18 cellular contexts compared by ENCODE assay signal in the genomic region with DNA sequence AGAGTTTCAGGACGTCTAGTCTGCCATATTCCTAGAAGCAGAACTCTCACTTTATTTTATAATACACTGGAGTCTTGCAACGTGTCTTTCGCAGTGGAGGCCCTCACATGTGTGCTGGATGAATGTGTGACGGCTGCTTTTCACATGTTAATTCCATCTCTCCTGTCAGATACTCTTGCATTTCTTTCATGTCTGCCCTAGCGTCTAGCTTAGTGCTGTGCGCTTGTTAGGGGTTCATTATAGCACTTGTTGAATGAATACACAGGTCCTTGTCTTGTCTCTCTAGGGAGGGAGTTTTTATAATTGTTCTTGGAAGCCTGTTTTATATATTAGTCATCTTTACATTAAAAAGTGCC.
DNase-seq lines count a peak whose midpoint lies in the region; ATAC-seq and TF ChIP-seq lines count a peak whose summit lies in the region.
"Had no signal": no experiment of that assay in that cellular context is flagged by ENCODE, and none has a peak within 500 bp of the region (broad histone marks: within the 10 kb centered on the region; RNA-seq: fewer than 3 reads in every experiment).

No MANE protein-coding gene starts in this region.

- no peak overlapping the region for H3K4me2 ChIP-seq in PC-3 (ENCODE audit: low read length)

- H3K4me1 ChIP-seq in PC-3 (ENCODE audit: insufficient read depth, low read length) (no peaks in the 10 kb centered on the region), ovary (ENCODE audit: insufficient read depth) (no peaks in the 10 kb centered on the region)
- H3K4me1 ChIP-seq: vagina had no signal

- peaks cover 67% of the 10 kb centered on the region for H3K4me1 Mint-ChIP-seq in activated naive CD4-positive, alpha-beta T cell treated with anti-CD3 and anti-CD28 coated beads, Interleukin-2, amount 50 U/mL, for 24 hours
- H3K4me1 Mint-ChIP-seq in effector memory CD8-positive, alpha-beta T cell (ENCODE audit: low read depth in 2 of 2): peaks cover 57 to 75% of the 10 kb centered on the region in 2 donors
- peaks cover 10% of the 10 kb centered on the region for H3K4me1 Mint-ChIP-seq in type B pancreatic cell (ENCODE audit: unreplicated experiment)

- ATAC-seq in PC-3: peak; percentile 46; the same call in 1 of the 2 replicates
- no peak for ATAC-seq in effector memory CD8-positive, alpha-beta T cell (replicated peaks)
- no peak for ATAC-seq in HG02885 (IDR thresholded peaks at IDR 0.05; ENCODE audit: poor library complexity, unreplicated experiment)

- no peaks in the 10 kb centered on the region for H4K20me1 ChIP-seq in PC-3 (ENCODE audit: low read length)

- no peaks in the 10 kb centered on the region for H3K9me3 Mint-ChIP-seq in activated naive CD4-positive, alpha-beta T cell treated with anti-CD3 and anti-CD28 coated beads, Interleukin-2, amount 50 U/mL, for 24 hours
- H3K9me3 Mint-ChIP-seq in effector memory CD8-positive, alpha-beta T cell: no peaks in the 10 kb centered on the region
- no peaks in the 10 kb centered on the region for H3K9me3 Mint-ChIP-seq in type B pancreatic cell
- H3K9me3 Mint-ChIP-seq: activated naive CD4-positive, alpha-beta T cell treated with anti-CD3 and anti-CD28 coated beads, Interleukin-2, amount 50 U/mL, for 72 hours had no signal

- no peak for DNase-seq in activated naive CD4-positive, alpha-beta T cell (lab: John Stamatoyannopoulos, UW)
- DNase-seq in PC-3 (no peak), type B pancreatic cell (ENCODE audit: extremely low spot score, unreplicated experiment) (no peak), ovary (no peak)
- DNase-seq in effector memory CD8-positive, alpha-beta T cell: no peak
- DNase-seq in activated CD4-positive, CD25-positive, alpha-beta regulatory T cell (lab: John Stamatoyannopoulos, UW): no peak
- DNase-seq: DMS 273 treated with DMSO at 0.1 percent for 48 hours; effector CD8-positive, alpha-beta T cell; hypothalamus; NCI-H446; posterior cingulate gyrus; SIG-M5 had no signal

- H3K27me3 Mint-ChIP-seq in activated naive CD4-positive, alpha-beta T cell treated with anti-CD3 and anti-CD28 coated beads, Interleukin-2, amount 50 U/mL, for 24 hours: no peaks in the 10 kb centered on the region
- H3K27me3 Mint-ChIP-seq in effector memory CD8-positive, alpha-beta T cell: no peaks in the 10 kb centered on the region
- H3K27me3 Mint-ChIP-seq in type B pancreatic cell: no peaks in the 10 kb centered on the region

- no peak overlapping the region for H3K9ac ChIP-seq in PC-3 (ENCODE audit: low read length)

- CTCF ChIA-PET in PC-3 (lab: Charles Lee): interaction anchor here (0.6 kb wide), 1 partner anchor 24 kb away, joined by 3 read pairs; no protein-coding TSS in a partner anchor

- POLR2A ChIA-PET in PC-3 (lab: Charles Lee; ENCODE audit: unreplicated experiment): no interaction called here

- TF ChIP-seq POLR2A in ovary (IDR thresholded peaks at IDR 0.05): no peak

- no peak overlapping the region for H3K4me3 ChIP-seq in PC-3 (ENCODE audit: low read length)
- H3K4me3 ChIP-seq in ovary: no peak overlapping the region
- H3K4me3 ChIP-seq: cardiac muscle cell, mucosa of descending colon, vagina had no signal

- H3K79me2 ChIP-seq in PC-3 (ENCODE audit: low read length): no peaks in the 10 kb centered on the region

- H3K9me3 ChIP-seq in PC-3 (ENCODE audit: low read length) (no peaks in the 10 kb centered on the region), ovary (no peaks in the 10 kb centered on the region)
- H3K9me3 ChIP-seq: mucosa of descending colon, vagina had no signal

- no peaks in the 10 kb centered on the region for H3K36me3 Mint-ChIP-seq in activated naive CD4-positive, alpha-beta T cell treated with anti-CD3 and anti-CD28 coated beads, Interleukin-2, amount 50 U/mL, for 24 hours
- peaks cover 26% of the 10 kb centered on the region for H3K36me3 Mint-ChIP-seq in effector memory CD8-positive, alpha-beta T cell (ENCODE audit: insufficient read depth)
- H3K36me3 Mint-ChIP-seq in type B pancreatic cell: no peaks in the 10 kb centered on the region
- H3K36me3 Mint-ChIP-seq: activated naive CD4-positive, alpha-beta T cell treated with anti-CD3 and anti-CD28 coated beads, Interleukin-2, amount 50 U/mL, for 72 hours had no signal

- TF ChIP-seq CTCF in PC-3 (conservative IDR thresholded peaks at IDR 0.05; ENCODE audit: low read depth, low read length) (no peak), type B pancreatic cell (conservative IDR thresholded peaks at IDR 0.05) (peak; percentile 15), ovary (IDR thresholded peaks at IDR 0.05) (no peak)

- 89 to 93% (median 90%) methylated on average over 6 of the region's 6 CpGs for WGBS in ovary, 3 donors

- TF ChIP-seq EP300 in ovary (IDR thresholded peaks at IDR 0.05): no peak

- no TSS peak for BruUV-seq in PC-3 (replicated peaks; lab: Mats Ljungman, UMichigan)

- H3K36me3 ChIP-seq in PC-3 (ENCODE audit: low read depth, low read length): no peaks in the 10 kb centered on the region
- no peaks in the 10 kb centered on the region for H3K36me3 ChIP-seq in ovary
- H3K36me3 ChIP-seq: cardiac muscle cell, vagina had no signal

- H3K27ac ChIP-seq in PC-3 (ENCODE audit: low read length): no peak overlapping the region
- H3K27ac ChIP-seq in ovary: no peak overlapping the region
- H3K27ac ChIP-seq: cardiac muscle cell, vagina had no signal

- H3K4me3 Mint-ChIP-seq in activated naive CD4-positive, alpha-beta T cell treated with anti-CD3 and anti-CD28 coated beads, Interleukin-2, amount 50 U/mL, for 24 hours: peak overlapping the region; percentile 42
- H3K4me3 Mint-ChIP-seq in effector memory CD8-positive, alpha-beta T cell: peak overlapping the region; percentile 70 to 84
- peak overlapping the region; percentile 48 for H3K4me3 Mint-ChIP-seq in type B pancreatic cell

- intact Hi-C loops in PC-3 (cut with micrococcal nuclease): no loop called here
- intact Hi-C loops in ovary (cut with DNase I): loop anchor here in 1 of 4 donors (5.0 kb wide), 1 partner anchor 106 kb away; no protein-coding TSS in a partner anchor

- H3K27me3 ChIP-seq in PC-3 (ENCODE audit: low read length): no peaks in the 10 kb centered on the region
- no peaks in the 10 kb centered on the region for H3K27me3 ChIP-seq in ovary
- H3K27me3 ChIP-seq: cardiac muscle cell, vagina had no signal

- H3K27ac Mint-ChIP-seq in activated naive CD4-positive, alpha-beta T cell treated with anti-CD3 and anti-CD28 coated beads, Interleukin-2, amount 50 U/mL, for 24 hours: peak overlapping the region; percentile 46
- H3K27ac Mint-ChIP-seq in effector memory CD8-positive, alpha-beta T cell: peak overlapping the region; percentile 97 to 98
- peak overlapping the region; percentile 75 for H3K27ac Mint-ChIP-seq in type B pancreatic cell

- no peaks in the 10 kb centered on the region for H3K9me2 ChIP-seq in PC-3 (replicated peaks; ENCODE audit: low read length)

- no peaks in the 10 kb centered on the region for H3F3A ChIP-seq in PC-3 (ENCODE audit: low read length, unreplicated experiment)

- no peak overlapping the region for H2AFZ ChIP-seq in PC-3 (ENCODE audit: low read length)

Comparison
In these comparisons a context has a peak if more than half of its experiments do, and no peak if none do; other contexts are left out.
1. H3K27ac Mint-ChIP-seq: peak in every context shown above with its lines; median percentile 98 in effector memory CD8-positive, alpha-beta T cell; 75 in type B pancreatic cell; 46 in activated naive CD4-positive, alpha-beta T cell treated with anti-CD3 and anti-CD28 coated beads, Interleukin-2, amount 50 U/mL, for 24 hours.